ENCODE assay signal across 8 cellular contexts in genomic region chrX:81202989-81203388, GRCh38. TPM values are rescaled to one million over a fixed set of nuclear protein-coding genes. Genes with fewer than 3 reads are reported as not detected.
DNase-seq lines count a peak whose midpoint lies in the region; ATAC-seq and TF ChIP-seq lines count a peak whose summit lies in the region.

No MANE protein-coding gene starts in this region.

- TF ChIP-seq POLR2A in right lobe of liver (IDR thresholded peaks at IDR 0.05), result no peak

- ATAC-seq in Right ventricle myocardium superior (ENCODE audit: poor library complexity) (peak; percentile 19), Right ventricle myocardium inferior (no peak), right lobe of liver (no peak), upper lobe of right lung (no peak), GM21786 (IDR thresholded peaks at IDR 0.05; ENCODE audit: unreplicated experiment) (no peak)

- intact Hi-C loops in Right ventricle myocardium superior (cut with DNase I) (no loop called here), Right ventricle myocardium inferior (cut with DNase I) (no loop called here), right lobe of liver (cut with DNase I) (no loop called here), upper lobe of right lung (cut with DNase I) (no loop called here)

- 41% methylated on average over 1 of the region's 1 CpG for WGBS in right lobe of liver (ENCODE audit: insufficient coverage, low coverage, low lambda C conversion rate, missing lambda C conversion rate)

- H3K27me3 ChIP-seq in right lobe of liver (no peaks in the 10 kb centered on the region), upper lobe of right lung (no peaks in the 10 kb centered on the region)

- H3K9me3 ChIP-seq in right lobe of liver, result no peaks in the 10 kb centered on the region
- no peaks in the 10 kb centered on the region for H3K9me3 ChIP-seq in upper lobe of right lung

- DNase-seq in Right ventricle myocardium superior (no peak), Right ventricle myocardium inferior (ENCODE audit: missing footprints) (no peak), astrocyte of the hippocampus (ENCODE audit: low read depth, low spot score) (peak; percentile 2), right lobe of liver (no peak), upper lobe of right lung (no peak), GM13976 (ENCODE audit: low spot score) (no peak), KG1 (lab: John Stamatoyannopoulos, UW) (no peak)

- H3K4me1 ChIP-seq in right lobe of liver (no peaks in the 10 kb centered on the region), upper lobe of right lung (no peaks in the 10 kb centered on the region)

- in situ Hi-C loops in GM13976 (cut with MboI; ENCODE audit: low sequenced_read_pairs, unreplicated experiment), result no loop called here

- H3K4me3 ChIP-seq in right lobe of liver, result peak overlapping the region; percentile 54 to 61 (median 59)
- H3K4me3 ChIP-seq in upper lobe of right lung, result peak overlapping the region; percentile 63

- TF ChIP-seq CTCF in right lobe of liver (IDR thresholded peaks at IDR 0.05), result no peak
- no peak for TF ChIP-seq CTCF in upper lobe of right lung (IDR thresholded peaks at IDR 0.05)
- TF ChIP-seq CTCF in GM13976 (IDR thresholded peaks at IDR 0.05; ENCODE audit: borderline replicate concordance, control extremely low read depth, extremely low read depth, insufficient read depth, missing control alignments), result no peak

- H3K36me3 ChIP-seq in right lobe of liver (no peaks in the 10 kb centered on the region), upper lobe of right lung (no peaks in the 10 kb centered on the region)

- peak overlapping the region in 1 of 3 donors; percentile 75 for H3K27ac ChIP-seq in right lobe of liver
- H3K27ac ChIP-seq in upper lobe of right lung, result peak overlapping the region; percentile 87

RNA-seq across cellular contexts. Expression of gene SH3BGRL, which starts 1.1 kb away (rescaled TPM):
- total RNA-seq in Right ventricle myocardium superior (30.6 TPM), Right ventricle myocardium inferior (30.2 TPM), right lobe of liver (10 to 100 TPM; 12.4 to 35.3 (median 23.5) TPM), upper lobe of right lung (144 TPM)

RNA-seq across cellular contexts. Expression of gene HMGN5, which starts 1.3 kb away (rescaled TPM):
- total RNA-seq in Right ventricle myocardium superior, result 1.8 TPM
- 1.3 TPM for total RNA-seq in Right ventricle myocardium inferior
- 1 to 10 TPM; 1.9 to 5.5 (median 3.4) TPM for total RNA-seq in right lobe of liver
- 1.8 TPM for total RNA-seq in upper lobe of right lung
